ENCODE assay signal across 10 cellular contexts in genomic region chr5:157100140-157100679, GRCh38. TPM values are rescaled to one million over a fixed set of nuclear protein-coding genes. Genes with fewer than 3 reads are reported as not detected.
A peak's percentile ranks its signal among the peaks of the same experiment; 100 is the strongest.
DNase-seq lines count a peak whose midpoint lies in the region; ATAC-seq and TF ChIP-seq lines count a peak whose summit lies in the region.
"Had no signal": no experiment of that assay in that cellular context is flagged by ENCODE, and none has a peak within 500 bp of the region (broad histone marks: within the 10 kb centered on the region; RNA-seq: fewer than 3 reads in every experiment).

No MANE protein-coding gene starts in this region.

- no peaks in the 10 kb centered on the region for H3K9me3 ChIP-seq in lung (ENCODE audit: control insufficient read depth in 2 of 2, insufficient read depth in 1 of 2, low read length in 1 of 2)

- no peak overlapping the region for H3K4me3 ChIP-seq in lung

- H3K4me1 ChIP-seq in lung (ENCODE audit: control insufficient read depth in 2 of 2, insufficient read depth in 2 of 2, low read length in 2 of 2), result peaks cover 0 to 3% of the 10 kb centered on the region in 2 donors

- DNase-seq in GM04504 (ENCODE audit: low read depth) (peak; percentile 27), lung (ENCODE audit: low spot score) (no peak), NCI-H2029 treated with DMSO at 0.1 percent for 48 hours (lab: John Stamatoyannopoulos, UW) (no peak), DMS79 treated with DMSO at 0.1 percent for 48 hours (lab: John Stamatoyannopoulos, UW) (no peak), ecto neural progenitor cell (ENCODE audit: low spot score) (no peak)
- peak; percentile 59 for DNase-seq in activated T-cell treated with anti-CD3 and anti-CD28 coated beads, Interleukin-2, amount 50 U/mL, for 24 hours
- DNase-seq: NCI-H146 had no signal

- H3K4me1 Mint-ChIP-seq in activated T-cell treated with anti-CD3 and anti-CD28 coated beads, Interleukin-2, amount 50 U/mL, for 24 hours (ENCODE audit: low read depth), result peaks cover 36% of the 10 kb centered on the region

- no peak overlapping the region for H3K27ac ChIP-seq in lung (ENCODE audit: low read depth in 1 of 2, low read length in 1 of 2)

- peak overlapping the region; percentile 97 for H3K27ac Mint-ChIP-seq in activated T-cell treated with anti-CD3 and anti-CD28 coated beads, Interleukin-2, amount 50 U/mL, for 24 hours

- ATAC-seq in HG03432 (IDR thresholded peaks at IDR 0.05; ENCODE audit: unreplicated experiment) (peak; percentile 71), lung (ENCODE audit: insufficient read depth, low FRiP score) (peak; percentile 79), HG02981 (IDR thresholded peaks at IDR 0.05; ENCODE audit: unreplicated experiment) (no peak)

- H3K27me3 Mint-ChIP-seq in activated T-cell treated with anti-CD3 and anti-CD28 coated beads, Interleukin-2, amount 50 U/mL, for 24 hours, result no peaks in the 10 kb centered on the region

- WGBS in lung, 2 donors, result 49 to 56% methylated on average over 2 of the region's 2 CpGs

- peak overlapping the region; percentile 39 for H3K4me3 Mint-ChIP-seq in activated T-cell treated with anti-CD3 and anti-CD28 coated beads, Interleukin-2, amount 50 U/mL, for 24 hours

- TF ChIP-seq CTCF in lung (IDR thresholded peaks at IDR 0.05; ENCODE audit: control extremely low read depth, extremely low read depth), result no peak

- H3K36me3 ChIP-seq in lung (ENCODE audit: control insufficient read depth in 2 of 2, insufficient read depth in 2 of 2, low read length in 2 of 2), result no peaks in the 10 kb centered on the region

- peaks cover 26% of the 10 kb centered on the region for H3K36me3 Mint-ChIP-seq in activated T-cell treated with anti-CD3 and anti-CD28 coated beads, Interleukin-2, amount 50 U/mL, for 24 hours (ENCODE audit: low read depth)

- no peaks in the 10 kb centered on the region for H3K9me3 Mint-ChIP-seq in activated T-cell treated with anti-CD3 and anti-CD28 coated beads, Interleukin-2, amount 50 U/mL, for 24 hours

- H3K27me3 ChIP-seq in lung (ENCODE audit: control insufficient read depth, insufficient read depth), result no peaks in the 10 kb centered on the region

RNA-seq across cellular contexts. Expression of gene HAVCR2, which starts 8.6 kb away (rescaled TPM):
- total RNA-seq in lung, result 10 to 100 TPM; 13.0 to 32.6 TPM
- polyA plus RNA-seq in lung, result 10 to 100 TPM in 1 of 2 donors, 1 to 10 TPM in 1; 8.8 to 38.4 TPM

RNA-seq across cellular contexts. Expression of gene HAVCR1, which starts 41.3 kb away (rescaled TPM):
- under 1 TPM; 0.46 TPM for total RNA-seq in lung
- under 1 TPM; 0.12 to 0.26 TPM for polyA plus RNA-seq in lung
- polyA plus RNA-seq: adipose tissue had no signal

RNA-seq across cellular contexts. Expression of gene MED7, which starts 42.5 kb away (rescaled TPM):
- 10 to 100 TPM in 1 of 2 donors, 1 to 10 TPM in 1; 9.9 to 16.1 TPM for total RNA-seq in lung
- polyA plus RNA-seq in lung, result 10 to 100 TPM in 1 of 2 donors, 1 to 10 TPM in 1; 9.3 to 15.9 TPM

Comparison
In these comparisons a context has a peak if more than half of its experiments do, and no peak if none do; other contexts are left out.
1. DNase-seq: peak in GM04504 (single experiment) and activated T-cell treated with anti-CD3 and anti-CD28 coated beads, Interleukin-2, amount 50 U/mL, for 24 hours (single experiment); none in lung (single experiment), NCI-H2029 treated with DMSO at 0.1 percent for 48 hours (single experiment), DMS79 treated with DMSO at 0.1 percent for 48 hours (single experiment) and ecto neural progenitor cell (single experiment).